Comparison of ENCODE assay signal across 10 cellular contexts in genomic region chr20:17960927-17961599, GRCh38. TPM values are rescaled to one million over a fixed set of nuclear protein-coding genes. Genes with fewer than 3 reads are reported as not detected.
DNase-seq lines count a peak whose midpoint lies in the region; ATAC-seq, FAIRE-seq and TF ChIP-seq lines count a peak whose summit lies in the region.
"Had no signal": no experiment of that assay in that cellular context is flagged by ENCODE, and none has a peak within 500 bp of the region (broad histone marks: within the 10 kb centered on the region; RNA-seq: fewer than 3 reads in every experiment).

No MANE protein-coding gene starts in this region.

- TF ChIP-seq EP300 in HepG2 (IDR thresholded peaks at IDR 0.05; ENCODE audit: low read depth in 2 of 2, low read length in 2 of 2) (peak in 1 of 2 experiments; percentile 70; a peak in 2 of 4 replicates), HepG2 (CRISPR knock-in tag; IDR thresholded peaks at IDR 0.05; ENCODE audit: borderline replicate concordance) (0 out of 2 replicates have a peak, but pooled peaks have one; percentile 56)

- peaks cover 72% of the 10 kb centered on the region for H3K36me3 Mint-ChIP-seq in activated naive CD4-positive, alpha-beta T cell treated with anti-CD3 and anti-CD28 coated beads for 36 hours (ENCODE audit: low read depth)
- H3K36me3 Mint-ChIP-seq in activated naive CD8-positive, alpha-beta T cell treated with anti-CD3 and anti-CD28 coated beads for 36 hours: peaks cover 81% of the 10 kb centered on the region

- H2AFZ ChIP-seq in HepG2 (ENCODE audit: low read length): no peak overlapping the region

- CTCF ChIA-PET in activated naive CD4-positive, alpha-beta T cell treated with anti-CD3 and anti-CD28 coated beads for 36 hours (lab: Charles Lee): no interaction called here
- CTCF ChIA-PET in HepG2 (lab: Yijun Ruan, JAX; ENCODE audit: low intra/inter-chr PET ratio, low total read pairs): no interaction called here
- CTCF ChIA-PET in RWPE1 (lab: Yijun Ruan, JAX): no interaction called here

- H3K27me3 ChIP-seq in HepG2 (ENCODE audit: control insufficient read depth in 1 of 2, insufficient read depth in 2 of 2, low read length in 2 of 2): no peaks in the 10 kb centered on the region; a peak in 1 of 5 replicates
- H3K27me3 ChIP-seq in vagina: no peaks in the 10 kb centered on the region

- peak overlapping the region; percentile 35 for H3K9ac ChIP-seq in HepG2 (ENCODE audit: insufficient read depth, low read depth, low read length)

- H3K4me1 ChIP-seq in HepG2 (ENCODE audit: insufficient read depth, low read length) (peaks cover 96% of the 10 kb centered on the region), vagina (peaks cover 87% of the 10 kb centered on the region)

- H3K4me3 ChIP-seq in HepG2 (replicated peaks in 1 of 3; ENCODE audit: insufficient read depth in 1 of 3, low read depth in 2 of 3, low read length in 3 of 3): peak overlapping the region; percentile 27 to 58 (median 30)
- peak overlapping the region in 1 of 2 donors; percentile 11 for H3K4me3 ChIP-seq in vagina

- H4K20me1 ChIP-seq in HepG2 (ENCODE audit: insufficient read depth, low read length): peaks cover 99% of the 10 kb centered on the region

- in situ Hi-C loops in HepG2 (cut with HindIII; ENCODE audit: extremely low pct_ligation_motif_present, low pct_unique_long_range_greater_than_20kb): no loop called here

- H3K9me3 ChIP-seq in HepG2 (ENCODE audit: low read length): no peaks in the 10 kb centered on the region
- H3K9me3 ChIP-seq in vagina: no peaks in the 10 kb centered on the region

- peak overlapping the region; percentile 95 for H3K4me2 ChIP-seq in HepG2 (ENCODE audit: low read depth, low read length)

- WGBS in HepG2 (ENCODE audit: low lambda C conversion rate): 3% methylated on average over 6 of the region's 6 CpGs

- no peaks in the 10 kb centered on the region for H3K9me3 Mint-ChIP-seq in activated naive CD4-positive, alpha-beta T cell treated with anti-CD3 and anti-CD28 coated beads for 36 hours
- no peaks in the 10 kb centered on the region for H3K9me3 Mint-ChIP-seq in activated naive CD8-positive, alpha-beta T cell treated with anti-CD3 and anti-CD28 coated beads for 36 hours

- peak; percentile 43 to 87; a peak in 3 of 4 replicates for TF ChIP-seq POLR2A in HepG2 (IDR thresholded peaks at IDR 0.05; ENCODE audit: insufficient read depth in 1 of 2, low read depth in 2 of 2, low read length in 2 of 2)
- TF ChIP-seq POLR2A in vagina (IDR thresholded peaks at IDR 0.05): no peak

- no peak for DNase-seq in activated naive CD4-positive, alpha-beta T cell treated with anti-CD3 and anti-CD28 coated beads for 36 hours
- no peak for DNase-seq in activated naive CD4-positive, alpha-beta T cell treated with anti-CD3 and anti-CD28 coated beads, Interleukin-2, amount 50 U/mL, for 16 hours
- DNase-seq in activated naive CD8-positive, alpha-beta T cell treated with anti-CD3 and anti-CD28 coated beads for 36 hours: no peak
- DNase-seq in HepG2 (ENCODE audit: low spot score) (peak; percentile 91), vagina (ENCODE audit: extremely low spot score in 2 of 2) (no peak), NCI-H1694 (lab: John Stamatoyannopoulos, UW) (no peak), RWPE1 (ENCODE audit: low spot score) (no peak), NCI-H1694 treated with DMSO at 0.1 percent for 48 hours (lab: John Stamatoyannopoulos, UW) (no peak)
- DNase-seq: effector CD4-positive, alpha-beta T cell; NCI-H2029 treated with DMSO at 0.1 percent for 48 hours had no signal

- no peak overlapping the region for H3K4me3 Mint-ChIP-seq in activated naive CD4-positive, alpha-beta T cell treated with anti-CD3 and anti-CD28 coated beads for 36 hours
- no peak overlapping the region for H3K4me3 Mint-ChIP-seq in activated naive CD8-positive, alpha-beta T cell treated with anti-CD3 and anti-CD28 coated beads for 36 hours

- H3K27ac ChIP-seq in HepG2 (ENCODE audit: extremely low read length, insufficient read depth, low read length) (peak overlapping the region; percentile 97), vagina (peak overlapping the region; percentile 53), RWPE1 (no peak overlapping the region)

- no peak for TF ChIP-seq CTCF in HepG2 (CRISPR knock-in tag; IDR thresholded peaks at IDR 0.05)
- TF ChIP-seq CTCF in vagina (IDR thresholded peaks at IDR 0.05): no peak
- TF ChIP-seq CTCF in RWPE1 (conservative IDR thresholded peaks at IDR 0.05; ENCODE audit: low read depth): no peak

- peak; percentile 56 for FAIRE-seq in HepG2 (lab: Jason Lieb, UNC)

- H3K79me2 ChIP-seq in HepG2 (ENCODE audit: insufficient read depth, low read length): peaks cover 99% of the 10 kb centered on the region

- peak; percentile 29 for ATAC-seq in HepG2

- no peaks in the 10 kb centered on the region for H3K27me3 Mint-ChIP-seq in activated naive CD4-positive, alpha-beta T cell treated with anti-CD3 and anti-CD28 coated beads for 36 hours (ENCODE audit: low read depth)
- H3K27me3 Mint-ChIP-seq in activated naive CD8-positive, alpha-beta T cell treated with anti-CD3 and anti-CD28 coated beads for 36 hours: no peaks in the 10 kb centered on the region

- H3K36me3 ChIP-seq in HepG2 (replicated peaks in 1 of 2; ENCODE audit: control insufficient read depth in 1 of 2, insufficient read depth in 2 of 2, low read length in 2 of 2): peaks cover 9 to 17% of the 10 kb centered on the region in 2 experiments
- H3K36me3 ChIP-seq in vagina: no peaks in the 10 kb centered on the region

- POLR2A ChIA-PET in HepG2 (lab: Yijun Ruan, JAX): interaction anchor here (0.7 to 8.2 kb wide), 7 partner anchors 7 to 35 kb away, joined by 3 to 114 read pairs (median 4); partner anchors contain the start of genes MGME1 and SNX5
- POLR2A ChIA-PET in RWPE1 (lab: Yijun Ruan, JAX; ENCODE audit: low non-redundant PET): no interaction called here

- no TSS peak for BruUV-seq in HepG2 (replicated peaks; lab: Mats Ljungman, UMichigan)

- H3K27ac Mint-ChIP-seq in activated naive CD4-positive, alpha-beta T cell treated with anti-CD3 and anti-CD28 coated beads for 36 hours: peak overlapping the region; percentile 8
- H3K27ac Mint-ChIP-seq in activated naive CD8-positive, alpha-beta T cell treated with anti-CD3 and anti-CD28 coated beads for 36 hours: peak overlapping the region; percentile 36

- no peak for TF ChIP-seq RAD21 in HepG2 (CRISPR knock-in tag; IDR thresholded peaks at IDR 0.05)

- intact Hi-C loops in activated naive CD4-positive, alpha-beta T cell treated with anti-CD3 and anti-CD28 coated beads for 36 hours (cut with micrococcal nuclease): no loop called here
- intact Hi-C loops in HepG2 (cut with micrococcal nuclease; ENCODE audit: unreplicated experiment) (loop anchor here (10.0 kb wide), 1 partner anchor 314 kb away; no protein-coding TSS in a partner anchor), vagina (cut with DNase I) (no loop called here)

- H3K4me1 Mint-ChIP-seq in activated naive CD4-positive, alpha-beta T cell treated with anti-CD3 and anti-CD28 coated beads for 36 hours (ENCODE audit: low read depth): peaks cover 81% of the 10 kb centered on the region
- H3K4me1 Mint-ChIP-seq in activated naive CD8-positive, alpha-beta T cell treated with anti-CD3 and anti-CD28 coated beads for 36 hours: peaks cover 74% of the 10 kb centered on the region

RNA-seq across cellular contexts. Expression of gene SNX5, which starts 7.5 kb away (rescaled TPM):
- total RNA-seq in activated naive CD4-positive, alpha-beta T cell treated with anti-CD3 and anti-CD28 coated beads for 36 hours: 100 to 1,000 TPM; 228 to 237 TPM
- total RNA-seq in activated naive CD8-positive, alpha-beta T cell treated with anti-CD3 and anti-CD28 coated beads for 36 hours: 100 to 1,000 TPM; 198 to 235 TPM
- total RNA-seq in HepG2 (2016; rRNA removed; fragmentation: Illumina TruSeq; extraction: Trizol) (1,040 and 1,306 TPM in 2 replicates), vagina (159 TPM)
- 667 and 747 TPM in 2 replicates for total RNA-seq in HepG2 (2016; cell fraction: cytosol; rRNA removed; fragmentation: Illumina TruSeq; extraction: Trizol; ENCODE audit: low read depth)
- total RNA-seq in HepG2 (2016; cell fraction: insoluble cytoplasmic fraction; rRNA removed; fragmentation: Illumina TruSeq; extraction: Trizol): 1,050 and 1,299 TPM in 2 replicates
- total RNA-seq in HepG2 (2016; cell fraction: membrane; rRNA removed; fragmentation: Illumina TruSeq; extraction: Trizol): 1,275 and 1,485 TPM in 2 replicates
- total RNA-seq in HepG2 (2016; cell fraction: nucleus; rRNA removed; fragmentation: Illumina TruSeq; extraction: Trizol): 908 and 989 TPM in 2 replicates
- 448 and 664 TPM in 2 replicates for polyA plus RNA-seq in HepG2 (2011; rRNA removed)
- 385 and 413 TPM in 2 replicates for polyA plus RNA-seq in HepG2 (2011; cell fraction: cytosol; rRNA removed)
- polyA plus RNA-seq in HepG2 (2011; cell fraction: nucleus; rRNA removed): 462 and 532 TPM in 2 replicates
- 554 and 823 TPM in 2 replicates for polyA plus RNA-seq in HepG2 (2012)
- 567 and 609 TPM in 2 replicates for polyA plus RNA-seq in HepG2 (2016; cell fraction: cytosol; fragmentation: Illumina TruSeq; extraction: Trizol; ENCODE audit: low read depth)
- polyA plus RNA-seq in HepG2 (2016; cell fraction: insoluble cytoplasmic fraction; fragmentation: Illumina TruSeq; extraction: Trizol; ENCODE audit: low read depth): 1,268 and 1,299 TPM in 2 replicates
- polyA plus RNA-seq in HepG2 (2016; cell fraction: membrane; fragmentation: Illumina TruSeq; extraction: Trizol; ENCODE audit: low read depth): 1,062 and 1,196 TPM in 2 replicates
- polyA plus RNA-seq in HepG2 (2016; cell fraction: nucleus; fragmentation: Illumina TruSeq; extraction: Trizol; ENCODE audit: insufficient read depth, low read depth): 1,466 and 1,524 TPM in 2 replicates
- polyA minus RNA-seq in HepG2 (2011; rRNA and poly(A)+ RNA removed; ENCODE audit: low replicate concordance): 79.2 and 575 TPM in 2 replicates
- polyA minus RNA-seq in HepG2 (2011; cell fraction: cytosol; rRNA and poly(A)+ RNA removed): 326 and 349 TPM in 2 replicates
- 855 and 898 TPM in 2 replicates for polyA minus RNA-seq in HepG2 (2011; cell fraction: nucleus; rRNA and poly(A)+ RNA removed)

RNA-seq across cellular contexts. Expression of gene MGME1, which starts 7.8 kb away (rescaled TPM):
- 10 to 100 TPM; 28.7 to 30.6 TPM for total RNA-seq in activated naive CD4-positive, alpha-beta T cell treated with anti-CD3 and anti-CD28 coated beads for 36 hours
- 10 to 100 TPM; 30.1 to 30.9 TPM for total RNA-seq in activated naive CD8-positive, alpha-beta T cell treated with anti-CD3 and anti-CD28 coated beads for 36 hours
- total RNA-seq in HepG2 (2016; rRNA removed; fragmentation: Illumina TruSeq; extraction: Trizol) (66.6 and 79.5 TPM in 2 replicates), vagina (8.6 TPM)
- 15.1 and 18.2 TPM in 2 replicates for total RNA-seq in HepG2 (2016; cell fraction: cytosol; rRNA removed; fragmentation: Illumina TruSeq; extraction: Trizol; ENCODE audit: low read depth)
- 62.8 and 78.1 TPM in 2 replicates for total RNA-seq in HepG2 (2016; cell fraction: insoluble cytoplasmic fraction; rRNA removed; fragmentation: Illumina TruSeq; extraction: Trizol)
- total RNA-seq in HepG2 (2016; cell fraction: membrane; rRNA removed; fragmentation: Illumina TruSeq; extraction: Trizol): 41.7 and 44.4 TPM in 2 replicates
- 67.8 and 71.1 TPM in 2 replicates for total RNA-seq in HepG2 (2016; cell fraction: nucleus; rRNA removed; fragmentation: Illumina TruSeq; extraction: Trizol)
- polyA plus RNA-seq in HepG2 (2011; rRNA removed): 24.8 and 36.7 TPM in 2 replicates
- polyA plus RNA-seq in HepG2 (2011; cell fraction: cytosol; rRNA removed): 17.2 and 20.9 TPM in 2 replicates
- polyA plus RNA-seq in HepG2 (2011; cell fraction: nucleus; rRNA removed): 18.4 and 19.3 TPM in 2 replicates
- polyA plus RNA-seq in HepG2 (2012): 31.5 and 47.5 TPM in 2 replicates
- polyA plus RNA-seq in HepG2 (2016; cell fraction: cytosol; fragmentation: Illumina TruSeq; extraction: Trizol; ENCODE audit: low read depth): 14.4 and 14.8 TPM in 2 replicates
- polyA plus RNA-seq in HepG2 (2016; cell fraction: insoluble cytoplasmic fraction; fragmentation: Illumina TruSeq; extraction: Trizol; ENCODE audit: low read depth): 84.4 and 86.8 TPM in 2 replicates
- polyA plus RNA-seq in HepG2 (2016; cell fraction: membrane; fragmentation: Illumina TruSeq; extraction: Trizol; ENCODE audit: low read depth): 29.4 and 31.2 TPM in 2 replicates
- polyA plus RNA-seq in HepG2 (2016; cell fraction: nucleus; fragmentation: Illumina TruSeq; extraction: Trizol; ENCODE audit: insufficient read depth, low read depth): 117 TPM in 2 replicates
- polyA minus RNA-seq in HepG2 (2011; rRNA and poly(A)+ RNA removed; ENCODE audit: low replicate concordance): 14.2 and 14.9 TPM in 2 replicates
- 30.8 and 31.4 TPM in 2 replicates for polyA minus RNA-seq in HepG2 (2011; cell fraction: cytosol; rRNA and poly(A)+ RNA removed)
- polyA minus RNA-seq in HepG2 (2011; cell fraction: nucleus; rRNA and poly(A)+ RNA removed): 48.9 and 53.8 TPM in 2 replicates

Comparison
In these comparisons a context has a peak if more than half of its experiments do, and no peak if none do; other contexts are left out.
1. POLR2A ChIP-seq: peak in HepG2 (2 of 2); none in vagina (0 of 2).